Comparison of ENCODE assay signal across 29 cellular contexts in the genomic region with DNA sequence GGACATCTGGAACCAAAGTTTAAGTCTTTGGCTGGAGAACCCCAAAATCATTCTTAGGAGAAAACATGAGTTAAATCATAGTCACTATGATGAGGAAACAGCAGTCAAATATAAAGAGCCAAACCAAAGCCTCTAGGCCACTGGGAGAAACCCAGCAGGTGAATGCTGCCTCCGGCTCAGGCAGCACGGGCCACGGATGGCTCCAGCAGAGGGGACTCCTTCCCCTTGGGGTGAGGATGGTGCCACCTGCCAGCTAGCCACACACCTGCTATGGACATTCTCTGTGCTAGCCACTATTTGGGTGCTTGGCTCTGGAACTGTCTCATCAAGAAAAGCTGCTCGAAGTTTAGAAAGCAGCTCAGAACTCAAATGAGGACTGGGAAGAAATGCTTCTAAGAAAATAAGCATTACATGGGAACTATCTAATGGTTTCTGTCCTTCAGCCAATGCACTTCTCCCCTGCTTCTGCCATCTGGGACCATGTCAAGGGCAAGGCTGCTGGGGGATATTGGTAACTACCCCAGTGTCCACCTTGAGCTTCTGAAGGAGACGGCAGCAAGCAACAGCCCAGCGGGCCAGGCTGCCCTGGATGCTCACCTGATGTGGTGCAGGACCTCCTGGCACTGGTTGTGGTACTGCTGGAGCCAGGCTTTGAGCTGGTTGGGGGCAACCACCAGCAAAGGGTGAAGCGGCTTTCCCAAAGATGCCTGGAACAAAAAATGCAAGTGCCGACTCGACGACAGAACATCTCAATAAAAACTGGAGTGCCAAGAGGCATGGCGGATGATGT.
"Had no signal": no experiment of that assay in that cellular context is flagged by ENCODE, and none has a peak within 500 bp of the region (broad histone marks: within the 10 kb centered on the region; RNA-seq: fewer than 3 reads in every experiment).

No MANE protein-coding gene starts in this region.

- H3K4me3 Mint-ChIP-seq: activated CD4-positive, alpha-beta T cell treated with anti-CD3 and anti-CD28 coated beads for 36 hours; activated CD8-positive, alpha-beta T cell treated with anti-CD3 and anti-CD28 coated beads for 36 hours; activated naive CD4-positive, alpha-beta T cell treated with anti-CD3 and anti-CD28 coated beads, Interleukin-2, amount 50 U/mL, for 24 hours; activated T-cell treated with anti-CD3 and anti-CD28 coated beads, Interleukin-2, amount 50 U/mL, for 4 hours; brain had no signal

- H3K27me3 ChIP-seq: MG63, SJCRH30 had no signal

- H3K4me1 ChIP-seq: SJCRH30 had no signal

- H3K27me3 Mint-ChIP-seq: activated CD4-positive, alpha-beta T cell treated with anti-CD3 and anti-CD28 coated beads for 36 hours; activated CD8-positive, alpha-beta T cell treated with anti-CD3 and anti-CD28 coated beads for 36 hours; activated naive CD4-positive, alpha-beta T cell treated with anti-CD3 and anti-CD28 coated beads, Interleukin-2, amount 50 U/mL, for 24 hours; brain had no signal

- H3K27ac Mint-ChIP-seq: activated CD4-positive, alpha-beta T cell treated with anti-CD3 and anti-CD28 coated beads for 36 hours; activated CD8-positive, alpha-beta T cell treated with anti-CD3 and anti-CD28 coated beads for 36 hours; activated naive CD4-positive, alpha-beta T cell treated with anti-CD3 and anti-CD28 coated beads, Interleukin-2, amount 50 U/mL, for 24 hours; activated T-helper 2 cell treated with anti-CD3 and anti-CD28 coated beads, Interferon-gamma antibody, Interleukin-2, Interleukin-4, amounts not matched to agents 10 μg/mL and 5 μg/mL and 100 μg/mL, durations not matched to agents 14 hours and 24 hours and 36 hours had no signal

- H3K4me3 ChIP-seq: MG63, SJCRH30 had no signal

- H3K27ac ChIP-seq: SJCRH30, WERI-Rb-1 had no signal

- ATAC-seq: activated CD4-positive, alpha-beta T cell treated with anti-CD3 and anti-CD28 coated beads for 36 hours; activated CD8-positive, alpha-beta T cell treated with anti-CD3 and anti-CD28 coated beads for 36 hours; activated T-cell treated with anti-CD3 and anti-CD28 coated beads, Interleukin-2, amount 50 U/mL, for 4 hours; Panc1 had no signal

- DNase-seq: activated CD4-positive, alpha-beta T cell treated with anti-CD3 and anti-CD28 coated beads for 36 hours; activated CD4-positive, alpha-beta T cell treated with anti-CD3 and anti-CD28 coated beads, Interleukin-2, amount 50 U/mL, for 1 hour; activated CD8-positive, alpha-beta memory T cell treated with anti-CD3 and anti-CD28 coated beads, Interleukin-2, amount 50 U/mL, for 4 hours; activated CD8-positive, alpha-beta T cell treated with anti-CD3 and anti-CD28 coated beads for 36 hours; activated naive CD4-positive, alpha-beta T cell; activated T-cell treated with anti-CD3 and anti-CD28 coated beads, Interleukin-2, amount 50 U/mL, for 4 hours; amygdala; cerebellar nuclear complex; MG63; MV-4-11; NCI-H1105; NCI-H1436; NCI-H1694 treated with DMSO at 0.1 percent for 48 hours; NCI-H2029 treated with DMSO at 0.1 percent for 48 hours; NCI-H510A treated with DMSO at 0.1 percent for 48 hours; NCI-H69; NK-92 treated with Interleukin-12 subunit alpha and Interleukin-12 subunit beta, amount 100 ng/mL, for 24 hours; OCI-M1; Right ventricle myocardium superior; RPMI8226; SJCRH30; SK-N-SH; T-helper 1 cell; WERI-Rb-1 had no signal

- H3K9me3 Mint-ChIP-seq: activated CD8-positive, alpha-beta T cell treated with anti-CD3 and anti-CD28 coated beads for 36 hours; activated naive CD4-positive, alpha-beta T cell treated with anti-CD3 and anti-CD28 coated beads, Interleukin-2, amount 50 U/mL, for 24 hours; activated T-cell treated with anti-CD3 and anti-CD28 coated beads, Interleukin-2, amount 50 U/mL, for 4 hours; activated T-helper 2 cell treated with anti-CD3 and anti-CD28 coated beads, Interferon-gamma antibody, Interleukin-2, Interleukin-4, amounts not matched to agents 10 μg/mL and 5 μg/mL and 100 μg/mL, durations not matched to agents 14 hours and 24 hours and 36 hours; brain had no signal

- FAIRE-seq: astrocyte had no signal

- H3K4me1 Mint-ChIP-seq: activated CD4-positive, alpha-beta T cell treated with anti-CD3 and anti-CD28 coated beads for 36 hours; activated naive CD4-positive, alpha-beta T cell treated with anti-CD3 and anti-CD28 coated beads, Interleukin-2, amount 50 U/mL, for 24 hours; brain had no signal

- H3K4me2 ChIP-seq: SK-N-SH had no signal

- H3K9me3 ChIP-seq: MG63, SJCRH30, SK-N-SH had no signal
